1 cellular context compared by ENCODE assay signal in the genomic region with DNA sequence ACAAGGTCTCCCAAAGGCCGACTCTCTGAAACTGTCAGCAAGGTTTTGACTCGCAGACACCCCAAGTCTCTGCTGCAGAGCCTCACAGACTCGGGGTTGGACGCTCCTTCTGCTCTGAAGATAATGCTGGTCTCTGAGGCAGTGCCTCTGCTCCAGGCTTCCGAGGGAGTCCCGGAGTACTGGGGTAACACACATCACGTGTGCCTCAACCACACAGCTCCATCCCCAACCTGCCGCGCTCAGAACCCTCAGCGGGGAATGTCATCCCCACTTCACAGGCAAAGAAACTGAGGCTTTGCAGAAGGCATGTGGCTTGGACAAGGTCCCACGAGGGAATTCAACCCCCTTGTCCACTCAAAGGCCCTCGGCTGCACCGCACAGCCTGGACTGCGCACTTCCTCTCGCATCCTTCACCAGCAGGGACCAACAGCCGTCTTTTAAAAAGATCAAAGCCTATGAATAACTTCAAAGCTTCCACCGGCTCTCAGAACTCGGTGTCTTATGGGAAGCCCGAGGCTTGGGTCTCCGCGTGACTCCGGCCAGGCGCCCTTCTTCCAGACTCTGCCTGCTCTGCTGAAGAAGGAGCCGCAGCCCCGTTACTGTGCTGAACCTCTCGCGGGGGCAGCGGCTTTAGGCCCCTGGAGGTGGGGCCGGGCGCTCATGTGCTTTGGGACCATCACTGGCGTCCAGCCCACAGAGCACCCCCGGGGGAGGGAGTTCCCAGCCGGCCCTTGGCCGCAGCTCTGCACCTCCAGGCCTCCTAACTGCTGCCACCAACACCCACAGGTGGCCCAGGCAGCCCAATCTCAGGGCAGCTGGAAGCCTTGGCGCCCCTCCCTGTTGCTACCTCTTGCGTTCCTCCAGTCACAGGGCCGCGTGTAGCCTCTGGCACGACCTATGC.
TF ChIP-seq lines count a peak whose summit lies in the region.

No MANE protein-coding gene starts in this region.

TF ChIP-seq in IMR-90, 13 proteins besides CTCF, POLR2A, EP300 and RAD21 (continued from another document):
- TF ChIP-seq MXI1 (IDR thresholded peaks at IDR 0.05; ENCODE audit: borderline replicate concordance, low read depth, low read length) (no peak), MAFK (IDR thresholded peaks at IDR 0.05; ENCODE audit: low read depth, low read length) (no peak), FOS (IDR thresholded peaks at IDR 0.05; ENCODE audit: low read depth, low read length) (no peak), SMC3 (IDR thresholded peaks at IDR 0.05; ENCODE audit: low read depth, low read length) (no peak), CHD1 (IDR thresholded peaks at IDR 0.05; ENCODE audit: low read depth, low read length) (no peak), CEBPB (IDR thresholded peaks at IDR 0.05; ENCODE audit: low read depth, low read length) (no peak), BHLHE40 (IDR thresholded peaks at IDR 0.05; ENCODE audit: low read depth, low read length) (no peak), RFX5 (IDR thresholded peaks at IDR 0.05; ENCODE audit: low read depth, low read length) (no peak), RCOR1 (IDR thresholded peaks at IDR 0.05; ENCODE audit: insufficient replicate concordance, low read length) (no peak)
- TF ChIP-seq, protein P1, sequence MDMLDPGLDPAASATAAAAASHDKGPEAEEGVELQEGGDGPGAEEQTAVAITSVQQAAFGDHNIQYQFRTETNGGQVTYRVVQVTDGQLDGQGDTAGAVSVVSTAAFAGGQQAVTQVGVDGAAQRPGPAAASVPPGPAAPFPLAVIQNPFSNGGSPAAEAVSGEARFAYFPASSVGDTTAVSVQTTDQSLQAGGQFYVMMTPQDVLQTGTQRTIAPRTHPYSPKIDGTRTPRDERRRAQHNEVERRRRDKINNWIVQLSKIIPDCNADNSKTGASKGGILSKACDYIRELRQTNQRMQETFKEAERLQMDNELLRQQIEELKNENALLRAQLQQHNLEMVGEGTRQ (IDR thresholded peaks at IDR 0.05; ENCODE audit: low read depth, low read length) = no peak
- TF ChIP-seq, protein P2, sequence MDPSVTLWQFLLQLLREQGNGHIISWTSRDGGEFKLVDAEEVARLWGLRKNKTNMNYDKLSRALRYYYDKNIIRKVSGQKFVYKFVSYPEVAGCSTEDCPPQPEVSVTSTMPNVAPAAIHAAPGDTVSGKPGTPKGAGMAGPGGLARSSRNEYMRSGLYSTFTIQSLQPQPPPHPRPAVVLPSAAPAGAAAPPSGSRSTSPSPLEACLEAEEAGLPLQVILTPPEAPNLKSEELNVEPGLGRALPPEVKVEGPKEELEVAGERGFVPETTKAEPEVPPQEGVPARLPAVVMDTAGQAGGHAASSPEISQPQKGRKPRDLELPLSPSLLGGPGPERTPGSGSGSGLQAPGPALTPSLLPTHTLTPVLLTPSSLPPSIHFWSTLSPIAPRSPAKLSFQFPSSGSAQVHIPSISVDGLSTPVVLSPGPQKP (IDR thresholded peaks at IDR 0.05; ENCODE audit: borderline replicate concordance, low read depth, low read length) = no peak
